8 cellular contexts compared by ENCODE assay signal in the genomic region with DNA sequence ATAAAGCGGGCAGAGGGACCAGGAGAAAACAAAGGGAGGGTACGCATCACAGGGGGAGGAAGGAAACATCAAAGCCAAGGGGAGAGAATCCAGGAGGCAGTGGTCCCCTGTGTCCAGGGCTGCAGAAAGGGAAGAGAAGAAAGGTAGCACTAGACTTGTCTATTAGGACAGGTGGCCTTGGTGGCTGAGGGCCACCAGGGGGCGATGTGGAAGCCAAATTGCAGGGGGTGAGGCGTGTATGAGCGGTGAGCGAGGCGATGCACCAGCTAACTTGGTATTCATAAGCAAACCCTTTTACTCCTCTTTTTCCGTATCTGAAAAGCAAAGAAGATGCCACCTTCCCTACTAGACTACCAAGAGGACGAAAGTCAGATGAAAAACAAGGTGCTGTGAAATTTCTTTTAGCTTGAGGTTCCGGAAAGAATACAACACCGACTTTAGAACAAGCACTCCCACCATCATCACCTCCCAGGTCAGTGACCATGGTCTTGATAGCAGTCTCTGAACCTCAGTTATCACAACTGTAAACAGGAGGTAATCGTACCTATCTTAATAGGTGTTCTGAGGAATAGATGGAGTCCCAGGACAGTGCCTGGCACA.
DNase-seq lines count a peak whose midpoint lies in the region; ATAC-seq and TF ChIP-seq lines count a peak whose summit lies in the region.

No MANE protein-coding gene starts in this region.

- H3K4me1 ChIP-seq in KMS-11 (ENCODE audit: low read depth, poor library complexity, severe bottlenecking), result no peaks in the 10 kb centered on the region
- H3K4me1 ChIP-seq in thyroid gland, result no peaks in the 10 kb centered on the region

- DNase-seq in AG09319 (ENCODE audit: extremely low read depth, low read depth) (no peak), iPS DF 19.7 (ENCODE audit: low read depth, low spot score) (peak; percentile 35), thyroid gland (peak; percentile 69 to 81), omental fat pad (ENCODE audit: low spot score) (no peak), NCI-H1436 treated with DMSO at 0.1 percent for 48 hours (lab: John Stamatoyannopoulos, UW) (no peak)
- DNase-seq in activated CD8-positive, alpha-beta T cell treated with anti-CD3 and anti-CD28 coated beads for 36 hours, result peak; percentile 46

- POLR2A ChIA-PET in activated CD8-positive, alpha-beta T cell treated with anti-CD3 and anti-CD28 coated beads for 36 hours (lab: Charles Lee), result no interaction called here

- H3K36me3 Mint-ChIP-seq in activated CD8-positive, alpha-beta T cell treated with anti-CD3 and anti-CD28 coated beads for 36 hours (ENCODE audit: low read depth), result no peaks in the 10 kb centered on the region

- H3K27me3 ChIP-seq in KMS-11 (ENCODE audit: insufficient read depth, low read depth) (no peaks in the 10 kb centered on the region), thyroid gland (no peaks in the 10 kb centered on the region)

- TF ChIP-seq CTCF in AG09319 (IDR thresholded peaks at IDR 0.05; ENCODE audit: low read depth, low read length) (peak; percentile 50), KMS-11 (conservative IDR thresholded peaks at IDR 0.05; ENCODE audit: low read depth, low read length) (peak; percentile 47), thyroid gland (IDR thresholded peaks at IDR 0.05) (peak; percentile 37 to 76 (median 68)), omental fat pad (IDR thresholded peaks at IDR 0.05) (no peak)
- TF ChIP-seq CTCF in activated CD8-positive, alpha-beta T cell treated with anti-CD3 and anti-CD28 coated beads for 36 hours (IDR thresholded peaks at IDR 0.05), result peak; percentile 42

- H3K27me3 Mint-ChIP-seq in activated CD8-positive, alpha-beta T cell treated with anti-CD3 and anti-CD28 coated beads for 36 hours, result no peaks in the 10 kb centered on the region

- H3K9ac ChIP-seq in KMS-11, result no peak overlapping the region

- 58 to 67% methylated on average over 12 of the region's 12 CpGs for WGBS in thyroid gland, 2 donors

- no peak overlapping the region for H3K4me3 Mint-ChIP-seq in activated CD8-positive, alpha-beta T cell treated with anti-CD3 and anti-CD28 coated beads for 36 hours

- H3K4me3 ChIP-seq in KMS-11 (IDR thresholded peaks at IDR 0.05; ENCODE audit: insufficient read depth, low read depth, low read length) (no peak overlapping the region), thyroid gland (replicated peaks in 1 of 3) (no peak overlapping the region)

- no peak overlapping the region for H3K27ac Mint-ChIP-seq in activated CD8-positive, alpha-beta T cell treated with anti-CD3 and anti-CD28 coated beads for 36 hours

- intact Hi-C loops in activated CD8-positive, alpha-beta T cell treated with anti-CD3 and anti-CD28 coated beads for 36 hours (cut with micrococcal nuclease), result no loop called here
- intact Hi-C loops in thyroid gland (cut with DNase I), result no loop called here

- H3K9me3 ChIP-seq in thyroid gland, result no peaks in the 10 kb centered on the region

- ATAC-seq in GM18508 (IDR thresholded peaks at IDR 0.05; ENCODE audit: insufficient read depth, unreplicated experiment), result peak; percentile 53
- ATAC-seq in activated CD8-positive, alpha-beta T cell treated with anti-CD3 and anti-CD28 coated beads for 36 hours, result no peak
- no peak for ATAC-seq in omental fat pad (ENCODE audit: low FRiP score)

- H3K27ac ChIP-seq in KMS-11, result no peak overlapping the region
- no peak overlapping the region for H3K27ac ChIP-seq in thyroid gland

- CTCF ChIA-PET in activated CD8-positive, alpha-beta T cell treated with anti-CD3 and anti-CD28 coated beads for 36 hours (lab: Charles Lee), result interaction anchor here (1.0 to 1.1 kb wide), 2 partner anchors 11 to 17 kb away, joined by 3 read pairs; no protein-coding TSS in a partner anchor

- H2AFZ ChIP-seq in KMS-11 (ENCODE audit: low read depth), result no peak overlapping the region

- H3K36me3 ChIP-seq in KMS-11 (ENCODE audit: insufficient read depth) (no peaks in the 10 kb centered on the region), thyroid gland (no peaks in the 10 kb centered on the region)

- no peak overlapping the region for H3K4me2 ChIP-seq in KMS-11

- TF ChIP-seq POLR2A in thyroid gland (IDR thresholded peaks at IDR 0.05), result no peak

- H3K4me1 Mint-ChIP-seq in activated CD8-positive, alpha-beta T cell treated with anti-CD3 and anti-CD28 coated beads for 36 hours (ENCODE audit: low read depth), result no peaks in the 10 kb centered on the region

- no peaks in the 10 kb centered on the region for H3K79me2 ChIP-seq in KMS-11 (ENCODE audit: insufficient read depth, low read depth)

- H3K9me3 Mint-ChIP-seq in activated CD8-positive, alpha-beta T cell treated with anti-CD3 and anti-CD28 coated beads for 36 hours, result peaks cover 3% of the 10 kb centered on the region

- H4K20me1 ChIP-seq in KMS-11 (ENCODE audit: insufficient read depth), result no peaks in the 10 kb centered on the region

Comparison
In these comparisons a context has a peak if more than half of its experiments do, and no peak if none do; other contexts are left out.
1. DNase-seq: peak in activated CD8-positive, alpha-beta T cell treated with anti-CD3 and anti-CD28 coated beads for 36 hours (single experiment), iPS DF 19.7 (single experiment) and thyroid gland (2 of 2); none in AG09319 (single experiment), omental fat pad (single experiment) and NCI-H1436 treated with DMSO at 0.1 percent for 48 hours (single experiment).
2. CTCF ChIP-seq: peak in AG09319 (single experiment), KMS-11 (single experiment), activated CD8-positive, alpha-beta T cell treated with anti-CD3 and anti-CD28 coated beads for 36 hours (single experiment) and thyroid gland (6 of 6); none in omental fat pad (0 of 3).